In the genomic region with DNA sequence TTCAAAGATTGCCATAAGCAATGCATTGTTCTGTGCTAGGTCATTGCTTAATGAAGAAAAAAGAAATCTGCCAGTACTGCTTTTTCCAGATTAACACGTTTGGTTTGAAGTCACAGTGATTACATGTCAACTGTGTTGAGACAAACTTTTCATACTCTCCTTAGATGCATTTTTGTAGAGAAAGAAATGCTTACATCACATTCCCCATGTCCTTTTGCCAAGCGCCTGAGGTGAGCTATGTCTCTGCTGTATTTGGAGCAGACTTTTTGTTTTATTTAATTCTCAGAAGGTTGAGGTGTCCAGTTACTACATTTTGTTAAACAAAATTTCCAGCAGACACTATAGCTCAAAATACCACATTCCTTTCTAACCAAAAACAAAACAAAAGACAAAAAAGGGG, we compare ENCODE assay signal across 22 cellular contexts. TPM values are rescaled to one million over a fixed set of nuclear protein-coding genes. Genes with fewer than 3 reads are reported as not detected.
A peak's percentile ranks its signal among the peaks of the same experiment; 100 is the strongest.
DNase-seq lines count a peak whose midpoint lies in the region; ATAC-seq and TF ChIP-seq lines count a peak whose summit lies in the region.
"Had no signal": no experiment of that assay in that cellular context is flagged by ENCODE, and none has a peak within 500 bp of the region (broad histone marks: within the 10 kb centered on the region; RNA-seq: fewer than 3 reads in every experiment).

No MANE protein-coding gene starts in this region.

- no peaks in the 10 kb centered on the region for H3K27me3 ChIP-seq in trophoblast cell (ENCODE audit: insufficient read depth, low read length)
- H3K27me3 ChIP-seq: BLaER1, SJCRH30 had no signal

- H3K36me3 ChIP-seq in trophoblast cell (ENCODE audit: control insufficient read depth in 1 of 2, insufficient read depth in 2 of 2, low read length in 2 of 2), result no peaks in the 10 kb centered on the region
- H3K36me3 ChIP-seq: BLaER1, SJCRH30 had no signal

- no peak overlapping the region for H3K18ac ChIP-seq in trophoblast cell (ENCODE audit: low read length)

- H3K4me2 ChIP-seq in trophoblast cell (ENCODE audit: low read length), result no peak overlapping the region
- H3K4me2 ChIP-seq: BLaER1, KMS-11 had no signal

- no peaks in the 10 kb centered on the region for H3K9me3 ChIP-seq in trophoblast cell (ENCODE audit: insufficient read depth, low read depth, low read length)
- H3K9me3 ChIP-seq: BLaER1, SJCRH30 had no signal

- WGBS in trophoblast cell (ENCODE audit: extremely low coverage, insufficient coverage, insufficient read length), result no CpG with 5 or more reads among the region's 2 CpGs

- H3K4ac ChIP-seq in trophoblast cell (ENCODE audit: low read depth, low read length), result no peak overlapping the region

- H3K79me1 ChIP-seq in trophoblast cell (ENCODE audit: low read length), result no peaks in the 10 kb centered on the region

- H3K9me3 Mint-ChIP-seq in chondrocyte (ENCODE audit: low read depth), result no peaks in the 10 kb centered on the region
- H3K9me3 Mint-ChIP-seq: CD4-positive, alpha-beta memory T cell; HFFc6 had no signal

- peak; percentile 19 for DNase-seq in H4 (ENCODE audit: low spot score)
- no peak for DNase-seq in chondrocyte (ENCODE audit: low spot score)
- DNase-seq in fibroblast of peridontal ligament (ENCODE audit: extremely low read depth), result peak; percentile 81
- DNase-seq in trophoblast cell, result peak; percentile 61 to 98
- no peak for DNase-seq in activated CD4-positive, CD25-positive, alpha-beta regulatory T cell treated with anti-CD3 and anti-CD28 coated beads, Interleukin-2, amount 50 U/mL, for 72 hours
- no peak for DNase-seq in glomerular visceral epithelial cell (ENCODE audit: extremely low spot score)
- DNase-seq: CD4-positive, alpha-beta memory T cell; DMS153; EL; H7; HFFc6; NCI-H1048; NCI-H1436; NCI-H1930; NCI-H226; NCI-H524; PC-3; SJCRH30 had no signal

- H2BK120ac ChIP-seq in trophoblast cell (ENCODE audit: insufficient read depth, low read length, poor library complexity), result no peak overlapping the region

- H3K27ac Mint-ChIP-seq in chondrocyte (ENCODE audit: unreplicated experiment), result peak overlapping the region; percentile 10
- H3K27ac Mint-ChIP-seq: CD4-positive, alpha-beta memory T cell; HFFc6 had no signal

- H3K4me1 Mint-ChIP-seq in chondrocyte (ENCODE audit: low read depth), result peaks cover 20% of the 10 kb centered on the region
- H3K4me1 Mint-ChIP-seq: CD4-positive, alpha-beta memory T cell had no signal

- TF ChIP-seq CTCF in chondrocyte (IDR thresholded peaks at IDR 0.05), result no peak

- H3K14ac ChIP-seq in trophoblast cell (ENCODE audit: low read length), result no peak overlapping the region

- H3K4me1 ChIP-seq in trophoblast cell (ENCODE audit: control insufficient read depth in 1 of 2, insufficient read depth in 2 of 2, low read length in 2 of 2), result no peaks in the 10 kb centered on the region
- H3K4me1 ChIP-seq: BLaER1 had no signal

- ATAC-seq in HG02678 (IDR thresholded peaks at IDR 0.05; ENCODE audit: unreplicated experiment), result no peak
- ATAC-seq: GM12878, PC-3 had no signal

- no peak overlapping the region for H3K27ac ChIP-seq in trophoblast cell (ENCODE audit: low read depth, low read length)
- H3K27ac ChIP-seq: BLaER1, KMS-11, SJCRH30 had no signal

- no peak overlapping the region for H2AK5ac ChIP-seq in trophoblast cell (ENCODE audit: low read length)

- no peak overlapping the region for H2AFZ ChIP-seq in trophoblast cell (ENCODE audit: insufficient read depth, low read length, poor library complexity)

- no peaks in the 10 kb centered on the region for H3K27me3 Mint-ChIP-seq in chondrocyte (ENCODE audit: low read depth)
- H3K27me3 Mint-ChIP-seq: CD4-positive, alpha-beta memory T cell had no signal

- H3K23ac ChIP-seq in trophoblast cell (ENCODE audit: low read length), result no peak overlapping the region

- H4K91ac ChIP-seq in trophoblast cell (ENCODE audit: low read depth, low read length), result no peak overlapping the region

- no peak overlapping the region for H4K12ac ChIP-seq in trophoblast cell (ENCODE audit: low read depth, low read length)

- H2BK5ac ChIP-seq in trophoblast cell (ENCODE audit: low read depth, low read length, poor library complexity), result no peak overlapping the region

- H3K9ac ChIP-seq in trophoblast cell (ENCODE audit: low read length), result no peak overlapping the region
- H3K9ac ChIP-seq: BLaER1, KMS-11 had no signal

- H3K79me2 ChIP-seq in trophoblast cell (ENCODE audit: control insufficient read depth, insufficient read depth, low read length, poor library complexity), result no peaks in the 10 kb centered on the region

- H2BK12ac ChIP-seq in trophoblast cell (ENCODE audit: low read length), result no peak overlapping the region

- H4K8ac ChIP-seq in trophoblast cell (ENCODE audit: low read depth, low read length), result no peak overlapping the region

- peaks cover 8% of the 10 kb centered on the region for H3K36me3 Mint-ChIP-seq in chondrocyte (ENCODE audit: low read depth)

- no peak overlapping the region for H3K4me3 ChIP-seq in trophoblast cell (ENCODE audit: low read depth, low read length)
- H3K4me3 ChIP-seq: BLaER1, GM12878, SJCRH30 had no signal

- H3K4me3 Mint-ChIP-seq in chondrocyte (ENCODE audit: unreplicated experiment), result no peak overlapping the region
- H3K4me3 Mint-ChIP-seq: CD4-positive, alpha-beta memory T cell; HFFc6 had no signal

RNA-seq across cellular contexts. Expression of a gene that starts 16.2 kb away (rescaled TPM):
- 2.1 and 2.8 TPM in 2 replicates for total RNA-seq in H4 (2014; rRNA removed; shearing (Covaris generic))
- total RNA-seq in chondrocyte, result 4.9 to 6.7 TPM (median 5.0 TPM) in 3 replicates
- 3.9 and 4.0 TPM in 2 replicates for polyA plus RNA-seq in trophoblast cell (2013)

RNA-seq across cellular contexts. Expression of a gene that starts 16.4 kb away (rescaled TPM):
- total RNA-seq in H4 (2014; rRNA removed; shearing (Covaris generic)), result 0.39 and 1.3 TPM in 2 replicates
- 5.5 to 8.3 TPM (median 7.3 TPM) in 3 replicates for total RNA-seq in chondrocyte
- 8.8 and 10.9 TPM in 2 replicates for polyA plus RNA-seq in trophoblast cell (2013)

Comparison
In these comparisons a context has a peak if more than half of its experiments do, and no peak if none do; other contexts are left out.
1. DNase-seq: peak in H4 (single experiment), fibroblast of peridontal ligament (single experiment) and trophoblast cell (2 of 2); none in chondrocyte (single experiment), activated CD4-positive, CD25-positive, alpha-beta regulatory T cell treated with anti-CD3 and anti-CD28 coated beads, Interleukin-2, amount 50 U/mL, for 72 hours (single experiment) and glomerular visceral epithelial cell (single experiment).